11 cellular contexts compared by ENCODE assay signal in the genomic region with DNA sequence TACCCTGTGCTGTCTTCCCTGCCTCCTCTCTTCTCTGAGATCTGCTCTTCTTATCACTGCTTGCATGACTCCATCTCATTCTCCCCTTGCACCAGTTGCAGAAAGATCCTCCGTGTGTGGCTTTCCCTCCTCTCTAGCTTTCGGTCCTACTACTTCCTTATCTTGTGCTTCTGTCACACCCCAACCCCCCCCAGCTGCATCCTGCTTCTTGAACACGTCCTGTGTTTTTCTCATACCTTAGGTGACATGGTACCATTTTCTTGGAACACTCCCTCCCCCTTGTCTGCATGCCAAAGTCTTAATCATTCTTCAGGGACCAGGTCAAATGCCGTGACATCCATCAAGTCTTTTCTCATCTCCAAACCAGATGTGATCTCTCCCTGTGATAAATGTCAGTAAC. TPM values are rescaled to one million over a fixed set of nuclear protein-coding genes. Genes with fewer than 3 reads are reported as not detected.
A peak's percentile ranks its signal among the peaks of the same experiment; 100 is the strongest.
DNase-seq lines count a peak whose midpoint lies in the region; ATAC-seq and TF ChIP-seq lines count a peak whose summit lies in the region.
"Had no signal": no experiment of that assay in that cellular context is flagged by ENCODE, and none has a peak within 500 bp of the region (broad histone marks: within the 10 kb centered on the region; RNA-seq: fewer than 3 reads in every experiment).

No MANE protein-coding gene starts in this region.

- no peak for ATAC-seq in CD4-positive, alpha-beta T cell (ENCODE audit: poor library complexity)

- H3K4me3 Mint-ChIP-seq in CD4-positive, alpha-beta T cell: peak overlapping the region; percentile 52
- peak overlapping the region; percentile 27 for H3K4me3 Mint-ChIP-seq in activated naive CD8-positive, alpha-beta T cell treated with anti-CD3 and anti-CD28 coated beads for 36 hours
- peak overlapping the region; percentile 1 for H3K4me3 Mint-ChIP-seq in nephron progenitor cell

- no peaks in the 10 kb centered on the region for H3K9me3 ChIP-seq in CD4-positive, alpha-beta T cell (ENCODE audit: control insufficient read depth, low read length)
- H3K9me3 ChIP-seq in SJCRH30 (replicated peaks): no peaks in the 10 kb centered on the region

- POLR2A ChIA-PET in CD4-positive, alpha-beta T cell (lab: Charles Lee): no interaction called here

- H3K27me3 ChIP-seq in CD4-positive, alpha-beta T cell (ENCODE audit: control insufficient read depth, insufficient read depth, low read length): no peaks in the 10 kb centered on the region
- H3K27me3 ChIP-seq in SJCRH30: no peaks in the 10 kb centered on the region

- H3K27me3 Mint-ChIP-seq in CD4-positive, alpha-beta T cell: no peaks in the 10 kb centered on the region
- no peaks in the 10 kb centered on the region for H3K27me3 Mint-ChIP-seq in activated naive CD8-positive, alpha-beta T cell treated with anti-CD3 and anti-CD28 coated beads for 36 hours
- no peaks in the 10 kb centered on the region for H3K27me3 Mint-ChIP-seq in nephron progenitor cell (ENCODE audit: low read depth, poor library complexity)

- TF ChIP-seq CTCF in CD4-positive, alpha-beta T cell (IDR thresholded peaks at IDR 0.05): no peak
- no peak for TF ChIP-seq CTCF in nephron progenitor cell (IDR thresholded peaks at IDR 0.05)

- intact Hi-C loops in CD4-positive, alpha-beta T cell (cut with DNase I, micrococcal nuclease): no loop called here

- H3K36me3 Mint-ChIP-seq in CD4-positive, alpha-beta T cell (ENCODE audit: low read depth): no peaks in the 10 kb centered on the region
- H3K36me3 Mint-ChIP-seq in activated naive CD8-positive, alpha-beta T cell treated with anti-CD3 and anti-CD28 coated beads for 36 hours: peaks cover 10% of the 10 kb centered on the region
- H3K36me3 Mint-ChIP-seq in nephron progenitor cell (ENCODE audit: low read depth): peaks cover 14% of the 10 kb centered on the region

- DNase-seq in CD4-positive, alpha-beta T cell: no peak
- DNase-seq in M059J (ENCODE audit: low read depth) (peak; percentile 68), nephron progenitor cell (no peak), amygdala (lab: John Stamatoyannopoulos, UW) (no peak), SJCRH30 (no peak), D341Med (ENCODE audit: low spot score) (no peak), SHP77 treated with DMSO at 0.1 percent for 48 hours (lab: John Stamatoyannopoulos, UW) (no peak)
- DNase-seq in activated naive CD8-positive, alpha-beta T cell treated with anti-CD3 and anti-CD28 coated beads for 36 hours: no peak
- DNase-seq: DMS53, NCI-H2171 had no signal

- no peaks in the 10 kb centered on the region for H3K9me3 Mint-ChIP-seq in CD4-positive, alpha-beta T cell
- no peaks in the 10 kb centered on the region for H3K9me3 Mint-ChIP-seq in activated naive CD8-positive, alpha-beta T cell treated with anti-CD3 and anti-CD28 coated beads for 36 hours
- H3K9me3 Mint-ChIP-seq in nephron progenitor cell: peaks cover 42% of the 10 kb centered on the region

- CTCF ChIA-PET in CD4-positive, alpha-beta T cell (lab: Charles Lee): no interaction called here

- H3K4me1 Mint-ChIP-seq in CD4-positive, alpha-beta T cell (ENCODE audit: low read depth): peaks cover 44% of the 10 kb centered on the region
- H3K4me1 Mint-ChIP-seq in activated naive CD8-positive, alpha-beta T cell treated with anti-CD3 and anti-CD28 coated beads for 36 hours: peaks cover 23% of the 10 kb centered on the region
- H3K4me1 Mint-ChIP-seq in nephron progenitor cell: peaks cover 15% of the 10 kb centered on the region

- H3K4me3 ChIP-seq in SJCRH30: no peak overlapping the region

- peaks cover 11% of the 10 kb centered on the region for H3K4me1 ChIP-seq in SJCRH30

- no peak overlapping the region for H3K27ac ChIP-seq in CD4-positive, alpha-beta T cell (ENCODE audit: low read depth, low read length)
- H3K27ac ChIP-seq in SJCRH30: no peak overlapping the region

- H3K27ac Mint-ChIP-seq in CD4-positive, alpha-beta T cell: peak overlapping the region; percentile 6
- no peak overlapping the region for H3K27ac Mint-ChIP-seq in activated naive CD8-positive, alpha-beta T cell treated with anti-CD3 and anti-CD28 coated beads for 36 hours
- H3K27ac Mint-ChIP-seq in nephron progenitor cell: no peak overlapping the region

- H3K36me3 ChIP-seq in SJCRH30: no peaks in the 10 kb centered on the region

RNA-seq across cellular contexts. Expression of a gene that starts 46.4 kb away (rescaled TPM):
- 10 to 100 TPM; 27.2 to 28.4 TPM for total RNA-seq in CD4-positive, alpha-beta T cell
- total RNA-seq in M059J (2014; rRNA removed; shearing (Covaris generic)): 828 and 1,058 TPM in 2 replicates
- total RNA-seq in activated naive CD8-positive, alpha-beta T cell treated with anti-CD3 and anti-CD28 coated beads for 36 hours: 10 to 100 TPM; 12.0 to 15.5 TPM
- 48.0 and 55.7 TPM in 2 replicates for total RNA-seq in SJCRH30 (2014; rRNA removed; shearing (Covaris generic))
- total RNA-seq: HT-29 had no signal

RNA-seq across cellular contexts. Expression of a gene that starts 57.4 kb away (rescaled TPM):
- 1 to 10 TPM; 3.2 to 3.7 TPM for total RNA-seq in CD4-positive, alpha-beta T cell
- total RNA-seq in M059J (2014; rRNA removed; shearing (Covaris generic)): 28.1 and 38.8 TPM in 2 replicates
- 10 to 100 TPM; 17.8 to 17.9 TPM for total RNA-seq in activated naive CD8-positive, alpha-beta T cell treated with anti-CD3 and anti-CD28 coated beads for 36 hours
- 15.5 and 17.6 TPM in 2 replicates for total RNA-seq in SJCRH30 (2014; rRNA removed; shearing (Covaris generic))

Comparison
In these comparisons a context has a peak if more than half of its experiments do, and no peak if none do; other contexts are left out.
1. H3K4me3 Mint-ChIP-seq: peak in every context shown above with its lines; median percentile 52 in CD4-positive, alpha-beta T cell; 27 in activated naive CD8-positive, alpha-beta T cell treated with anti-CD3 and anti-CD28 coated beads for 36 hours; 1 in nephron progenitor cell.
2. RNA of a gene that starts 46.4 kb away (total RNA-seq): 828 to 1,058 TPM in M059J; 48.0 to 55.7 TPM in SJCRH30, 27.2 to 28.4 TPM in CD4-positive, alpha-beta T cell and 12.0 to 15.5 TPM in activated naive CD8-positive, alpha-beta T cell treated with anti-CD3 and anti-CD28 coated beads for 36 hours; every median in the first group is over 10 times any median in the second.